Comparison of ENCODE assay signal across 12 cellular contexts in the genomic region with DNA sequence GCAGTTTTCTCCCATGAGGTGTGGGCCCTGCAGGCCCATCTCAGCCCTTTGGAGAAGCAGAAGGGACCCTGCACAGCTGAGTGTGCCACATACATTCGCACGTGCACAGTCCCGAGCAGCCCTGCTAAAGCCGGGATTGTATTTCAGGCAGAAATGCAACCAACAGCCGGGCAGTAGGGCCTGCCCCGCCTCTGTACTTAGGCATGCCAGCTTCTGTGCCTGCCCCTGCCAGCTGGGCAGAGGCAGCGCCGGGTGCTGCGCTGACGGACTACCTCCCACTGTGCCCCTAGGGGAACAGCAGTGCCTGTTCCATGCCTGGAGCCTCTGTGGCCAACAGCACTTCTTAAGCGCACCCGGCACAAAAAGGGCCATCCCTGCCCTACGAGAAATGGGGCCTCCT.
DNase-seq lines count a peak whose midpoint lies in the region; ATAC-seq and TF ChIP-seq lines count a peak whose summit lies in the region.
"Had no signal": no experiment of that assay in that cellular context is flagged by ENCODE, and none has a peak within 500 bp of the region (broad histone marks: within the 10 kb centered on the region; RNA-seq: fewer than 3 reads in every experiment).

No MANE protein-coding gene starts in this region.

- no peaks in the 10 kb centered on the region for H3K36me3 ChIP-seq in HCT116 (ENCODE audit: control insufficient read depth in 1 of 2, insufficient read depth in 2 of 2, low read length in 2 of 2)
- peaks cover 9% of the 10 kb centered on the region for H3K36me3 ChIP-seq in adipocyte (ENCODE audit: control insufficient read depth, insufficient read depth, low read length, severe bottlenecking)
- peaks cover 5% of the 10 kb centered on the region for H3K36me3 ChIP-seq in skeletal muscle satellite cell (ENCODE audit: insufficient read depth, low read length)

- H3K4me3 ChIP-seq in HCT116 (replicated peaks in 1 of 2; ENCODE audit: low read depth in 1 of 2, low read length in 2 of 2), result no peak overlapping the region
- no peak overlapping the region for H3K4me3 ChIP-seq in adipocyte (ENCODE audit: low read length)
- no peak overlapping the region for H3K4me3 ChIP-seq in skeletal muscle satellite cell (ENCODE audit: low read length)
- H3K4me3 ChIP-seq: testis had no signal

- ATAC-seq in HCT116, result no peak
- no peak for ATAC-seq in HG02973 (IDR thresholded peaks at IDR 0.05; ENCODE audit: unreplicated experiment)
- ATAC-seq in stimulated activated memory B cell treated with anti-CD40 and anti-IgM and Interleukin-4, amounts not matched to agents 10 μg/mL and 1 μg/mL and 100 μg/mL, for 72 hours, result no peak
- ATAC-seq in activated CD8-positive, alpha-beta T cell treated with anti-CD3 and anti-CD28 coated beads, Interleukin-2, amount 10 ng/mL, durations not matched to agents 7 days and 5 days, result no peak

- DNase-seq in HCT116 (ENCODE audit: low read depth, low spot score) (no peak), adipocyte (ENCODE audit: low read depth) (peak; percentile 60), inferior parietal cortex (ENCODE audit: extremely low spot score) (peak; percentile 67), NCI-H1105 treated with DMSO at 0.1 percent for 48 hours (lab: John Stamatoyannopoulos, UW) (no peak)
- DNase-seq in activated CD8-positive, alpha-beta T cell treated with anti-CD3 and anti-CD28 coated beads, Interleukin-2, amount 10 ng/mL, durations not matched to agents 7 days and 5 days, result no peak
- DNase-seq: activated T-cell treated with anti-CD3 and anti-CD28 coated beads, Interleukin-2, amount 50 U/mL, for 1 hour; dermis blood vessel endothelial cell; NCI-H2227 treated with DMSO at 0.1 percent for 48 hours; testis had no signal

- no peak overlapping the region for H3K4me3 Mint-ChIP-seq in stimulated activated memory B cell treated with anti-CD40 and anti-IgM and Interleukin-4, amounts not matched to agents 10 μg/mL and 1 μg/mL and 100 μg/mL, for 72 hours
- H3K4me3 Mint-ChIP-seq in activated CD8-positive, alpha-beta T cell treated with anti-CD3 and anti-CD28 coated beads, Interleukin-2, amount 10 ng/mL, durations not matched to agents 7 days and 5 days, result no peak overlapping the region

- H3K9me3 Mint-ChIP-seq in stimulated activated memory B cell treated with anti-CD40 and anti-IgM and Interleukin-4, amounts not matched to agents 10 μg/mL and 1 μg/mL and 100 μg/mL, for 72 hours, result no peaks in the 10 kb centered on the region
- no peaks in the 10 kb centered on the region for H3K9me3 Mint-ChIP-seq in activated CD8-positive, alpha-beta T cell treated with anti-CD3 and anti-CD28 coated beads, Interleukin-2, amount 10 ng/mL, durations not matched to agents 7 days and 5 days (ENCODE audit: insufficient read depth)

- H3K27ac Mint-ChIP-seq in stimulated activated memory B cell treated with anti-CD40 and anti-IgM and Interleukin-4, amounts not matched to agents 10 μg/mL and 1 μg/mL and 100 μg/mL, for 72 hours, result no peak overlapping the region
- no peak overlapping the region for H3K27ac Mint-ChIP-seq in activated CD8-positive, alpha-beta T cell treated with anti-CD3 and anti-CD28 coated beads, Interleukin-2, amount 10 ng/mL, durations not matched to agents 7 days and 5 days

- no peak overlapping the region for H3K9ac ChIP-seq in HCT116 (ENCODE audit: low read length)
- peak overlapping the region; percentile 40 for H3K9ac ChIP-seq in adipocyte (ENCODE audit: low read length)
- H3K9ac ChIP-seq in skeletal muscle satellite cell (ENCODE audit: low read depth, low read length), result peak overlapping the region; percentile 3

- RAD21 ChIA-PET in HCT116 (lab: Charles Lee; ENCODE audit: low non-redundant PET in 1 of 2, low total read pairs in 2 of 2, uncharacterized antibody in 2 of 2, unreplicated experiment in 2 of 2), result no interaction called here

- H3K27me3 ChIP-seq in HCT116 (ENCODE audit: insufficient read depth, low read length) (no peaks in the 10 kb centered on the region), adipocyte (replicated peaks; ENCODE audit: control insufficient read depth, insufficient read depth, low read length) (no peaks in the 10 kb centered on the region), skeletal muscle satellite cell (ENCODE audit: control insufficient read depth, insufficient read depth, low read length) (no peaks in the 10 kb centered on the region)
- H3K27me3 ChIP-seq: testis had no signal

- TF ChIP-seq RAD21 in HCT116 (IDR thresholded peaks at IDR 0.05; ENCODE audit: low read depth), result no peak

- no peaks in the 10 kb centered on the region for H3K79me2 ChIP-seq in HCT116 (ENCODE audit: insufficient read depth, low read length)

- POLR2A ChIA-PET in HCT116 (lab: Charles Lee), result no interaction called here
- POLR2A ChIA-PET in activated CD8-positive, alpha-beta T cell treated with anti-CD3 and anti-CD28 coated beads, Interleukin-2, amount 10 ng/mL, durations not matched to agents 7 days and 5 days (lab: Charles Lee), result no interaction called here

- CTCF ChIA-PET in HCT116 (lab: Charles Lee), result no interaction called here
- CTCF ChIA-PET in activated CD8-positive, alpha-beta T cell treated with anti-CD3 and anti-CD28 coated beads, Interleukin-2, amount 10 ng/mL, durations not matched to agents 7 days and 5 days (lab: Charles Lee), result no interaction called here

- peaks cover 33% of the 10 kb centered on the region for H3K4me1 Mint-ChIP-seq in stimulated activated memory B cell treated with anti-CD40 and anti-IgM and Interleukin-4, amounts not matched to agents 10 μg/mL and 1 μg/mL and 100 μg/mL, for 72 hours
- peaks cover 20% of the 10 kb centered on the region for H3K4me1 Mint-ChIP-seq in activated CD8-positive, alpha-beta T cell treated with anti-CD3 and anti-CD28 coated beads, Interleukin-2, amount 10 ng/mL, durations not matched to agents 7 days and 5 days (ENCODE audit: low read depth)

- no peak for TF ChIP-seq POLR2A in HCT116 (IDR thresholded peaks at IDR 0.05; ENCODE audit: borderline replicate concordance, extremely low read depth, insufficient read depth, insufficient read length)

- H3K27me3 Mint-ChIP-seq in stimulated activated memory B cell treated with anti-CD40 and anti-IgM and Interleukin-4, amounts not matched to agents 10 μg/mL and 1 μg/mL and 100 μg/mL, for 72 hours, result no peaks in the 10 kb centered on the region
- no peaks in the 10 kb centered on the region for H3K27me3 Mint-ChIP-seq in activated CD8-positive, alpha-beta T cell treated with anti-CD3 and anti-CD28 coated beads, Interleukin-2, amount 10 ng/mL, durations not matched to agents 7 days and 5 days (ENCODE audit: low read depth)

- no peaks in the 10 kb centered on the region for H3K9me2 ChIP-seq in HCT116 (ENCODE audit: insufficient read depth)

- H4K20me1 ChIP-seq in HCT116 (ENCODE audit: insufficient read depth), result no peaks in the 10 kb centered on the region

- intact Hi-C loops in HCT116 (cut with micrococcal nuclease), result no loop called here

- H3K4me1 ChIP-seq in HCT116 (ENCODE audit: control insufficient read depth in 1 of 2, insufficient read depth in 2 of 2, low read length in 2 of 2) (no peaks in the 10 kb centered on the region), adipocyte (ENCODE audit: control insufficient read depth, insufficient read depth, low read length) (peaks cover 74% of the 10 kb centered on the region), skeletal muscle satellite cell (ENCODE audit: control insufficient read depth, insufficient read depth, low read length) (peaks cover 53% of the 10 kb centered on the region)

- no peak overlapping the region for H2AFZ ChIP-seq in HCT116 (ENCODE audit: low read depth, low read length, poor library complexity, severe bottlenecking)

- no TSS peak for BruUV-seq in HCT116 (replicated peaks; lab: Mats Ljungman, UMichigan)

- no peak for TF ChIP-seq CTCF in HCT116 (IDR thresholded peaks at IDR 0.05 in 2 of 3, conservative IDR thresholded peaks at IDR 0.05 in 1 of 3; ENCODE audit: borderline replicate concordance in 1 of 3, insufficient read depth in 1 of 3, low read depth in 2 of 3, low read length in 2 of 3)

- no peaks in the 10 kb centered on the region for H3K9me3 ChIP-seq in HCT116 (ENCODE audit: control insufficient read depth in 1 of 2, insufficient read depth in 1 of 2, low read depth in 1 of 2, low read length in 2 of 2)
- no peaks in the 10 kb centered on the region for H3K9me3 ChIP-seq in adipocyte (ENCODE audit: control insufficient read depth, low read length)
- H3K9me3 ChIP-seq in skeletal muscle satellite cell (replicated peaks; ENCODE audit: low read length), result no peaks in the 10 kb centered on the region
- H3K9me3 ChIP-seq: testis had no signal

- H3K27ac ChIP-seq in HCT116 (ENCODE audit: low read depth, low read length), result peak overlapping the region; percentile 8; the same call in 1 of the 2 replicates
- H3K27ac ChIP-seq: testis had no signal

- H3K36me3 Mint-ChIP-seq in stimulated activated memory B cell treated with anti-CD40 and anti-IgM and Interleukin-4, amounts not matched to agents 10 μg/mL and 1 μg/mL and 100 μg/mL, for 72 hours, result peaks cover 20% of the 10 kb centered on the region
- peaks cover 13% of the 10 kb centered on the region for H3K36me3 Mint-ChIP-seq in activated CD8-positive, alpha-beta T cell treated with anti-CD3 and anti-CD28 coated beads, Interleukin-2, amount 10 ng/mL, durations not matched to agents 7 days and 5 days (ENCODE audit: low read depth)

- H3K4me2 ChIP-seq in HCT116 (ENCODE audit: low read length), result no peak overlapping the region
- peak overlapping the region; percentile 57 for H3K4me2 ChIP-seq in skeletal muscle satellite cell (ENCODE audit: low read length)

TF ChIP-seq in HCT116, 20 proteins besides CTCF, POLR2A, EP300 and RAD21:
- no peak for TF ChIP-seq SP1 (IDR thresholded peaks at IDR 0.05; ENCODE audit: low read depth)
- TF ChIP-seq ZFX (IDR thresholded peaks at IDR 0.05), result no peak
- no peak for TF ChIP-seq EGR1 (IDR thresholded peaks at IDR 0.05; ENCODE audit: low read depth)

Comparison
In these comparisons a context has a peak if more than half of its experiments do, and no peak if none do; other contexts are left out.
1. DNase-seq: peak in adipocyte (single experiment) and inferior parietal cortex (single experiment); none in HCT116 (single experiment), activated CD8-positive, alpha-beta T cell treated with anti-CD3 and anti-CD28 coated beads, Interleukin-2, amount 10 ng/mL, durations not matched to agents 7 days and 5 days (single experiment) and NCI-H1105 treated with DMSO at 0.1 percent for 48 hours (single experiment).